8 cellular contexts compared by ENCODE assay signal in genomic region chr15:90320062-90320884, GRCh38. TPM values are rescaled to one million over a fixed set of nuclear protein-coding genes. Genes with fewer than 3 reads are reported as not detected.
A peak's percentile ranks its signal among the peaks of the same experiment; 100 is the strongest.
DNase-seq lines count a peak whose midpoint lies in the region; ATAC-seq and TF ChIP-seq lines count a peak whose summit lies in the region.

No MANE protein-coding gene starts in this region.

- in situ Hi-C loops in mammary epithelial cell (cut with MboI; ENCODE audit: low sequenced_read_pairs in 2 of 2), result loop anchor here (10.0 to 25.0 kb wide), 2 partner anchors 142 to 155 kb away; no protein-coding TSS in a partner anchor

- peak overlapping the region; percentile 90 for H2AFZ ChIP-seq in mammary epithelial cell (ENCODE audit: low read depth, low read length)

- no peak overlapping the region for H3K4me3 Mint-ChIP-seq in immature natural killer cell

- H3K4me2 ChIP-seq in mammary epithelial cell (ENCODE audit: insufficient read depth, low read depth, low read length), result peak overlapping the region; percentile 82

- 4% methylated on average over 11 of the region's 17 CpGs for WGBS in mammary epithelial cell (ENCODE audit: low coverage, missing lambda C conversion rate)

- no TSS peak for BruUV-seq in mammary epithelial cell (replicated peaks; lab: Mats Ljungman, UMichigan)

- H3K36me3 ChIP-seq in mammary epithelial cell (ENCODE audit: insufficient read depth, low read length), result no peaks in the 10 kb centered on the region

- H3K27me3 Mint-ChIP-seq in immature natural killer cell (ENCODE audit: low read depth in 3 of 3), result peaks cover 0 to 3% (median 0%) of the 10 kb centered on the region in 3 donors

- H3K4me1 ChIP-seq in mammary epithelial cell (ENCODE audit: insufficient read depth, low read length), result peaks cover 18% of the 10 kb centered on the region

- TF ChIP-seq CTCF in GM12874 (IDR thresholded peaks at IDR 0.05; ENCODE audit: insufficient read depth, low read depth, low read length), result peak; percentile 94
- peak; percentile 99 for TF ChIP-seq CTCF in VCaP (conservative IDR thresholded peaks at IDR 0.05)
- peak; percentile 99 to 100 for TF ChIP-seq CTCF in mammary epithelial cell (conservative IDR thresholded peaks at IDR 0.05 in 1 of 2, IDR thresholded peaks at IDR 0.05 in 1 of 2; ENCODE audit: extremely low read depth in 1 of 2, insufficient read depth in 1 of 2, low read depth in 1 of 2, low read length in 2 of 2)

- peak overlapping the region; percentile 52 for H3K27ac ChIP-seq in VCaP
- H3K27ac ChIP-seq in mammary epithelial cell (ENCODE audit: insufficient read depth, low read depth, low read length), result peak overlapping the region; percentile 49

- no peak overlapping the region for H3K27ac Mint-ChIP-seq in immature natural killer cell

- H3K79me2 ChIP-seq in mammary epithelial cell (ENCODE audit: insufficient read depth, low read length), result no peaks in the 10 kb centered on the region

- DNase-seq in NCI-H2227 (lab: John Stamatoyannopoulos, UW; ENCODE audit: unreplicated experiment) (peak; percentile 87), mammary epithelial cell (peak; percentile 88), immature natural killer cell (peak; percentile 63 to 75 (median 74)), smooth muscle cell of the brain vasculature (ENCODE audit: low read depth, low spot score) (peak; percentile 81)

- peak overlapping the region; percentile 60 for H3K9ac ChIP-seq in mammary epithelial cell (ENCODE audit: insufficient read depth, low read length)

- intact Hi-C loops in mammary epithelial cell (cut with micrococcal nuclease), result loop anchor here (1.0 to 5.0 kb wide), 10 partner anchors 33 to 566 kb away; partner anchors contain the start of genes IQGAP1 and ZNF774

- CTCF ChIA-PET in mammary epithelial cell (lab: Charles Lee; ENCODE audit: low non-redundant PET), result interaction anchor here (0.5 to 0.6 kb wide), 5 partner anchors 14 to 233 kb away, joined by 3 to 18 read pairs (median 5); no protein-coding TSS in a partner anchor

- no peaks in the 10 kb centered on the region for H3K36me3 Mint-ChIP-seq in immature natural killer cell

- H3K9me3 ChIP-seq in mammary epithelial cell (replicated peaks; ENCODE audit: insufficient read depth, low read length), result no peaks in the 10 kb centered on the region

- dilution Hi-C loops in mammary epithelial cell (cut with HindIII; ENCODE audit: low sequenced_read_pairs), result no loop called here

- H3K4me3 ChIP-seq in mammary epithelial cell (replicated peaks in 1 of 3; ENCODE audit: insufficient read depth in 1 of 3, low read depth in 2 of 3, low read length in 3 of 3), result peak overlapping the region; percentile 14 to 24 (median 15)

- no peaks in the 10 kb centered on the region for H4K20me1 ChIP-seq in mammary epithelial cell (ENCODE audit: insufficient read depth, low read length)

- no peaks in the 10 kb centered on the region for H3K9me3 Mint-ChIP-seq in immature natural killer cell

- H3K4me1 Mint-ChIP-seq in immature natural killer cell, result peaks cover 4 to 11% of the 10 kb centered on the region in 2 donors

- peak; percentile 85 for ATAC-seq in HG03108 (IDR thresholded peaks at IDR 0.05; ENCODE audit: unreplicated experiment)
- no peak for ATAC-seq in GM19324 (IDR thresholded peaks at IDR 0.05; ENCODE audit: low FRiP score, unreplicated experiment)

- no peaks in the 10 kb centered on the region for H3K27me3 ChIP-seq in mammary epithelial cell (ENCODE audit: insufficient read depth, low read length)

RNA-seq across cellular contexts. Expression of gene ZNF774, which starts 31.8 kb away (rescaled TPM):
- total RNA-seq in mammary epithelial cell, result 1 to 10 TPM; 5.7 to 6.0 TPM
- polyA plus RNA-seq in mammary epithelial cell (2.2 TPM), immature natural killer cell (under 1 TPM in 1 of 3 donors, not detected in 2; 0.16 TPM)
- 2.8 TPM for polyA minus RNA-seq in mammary epithelial cell

RNA-seq across cellular contexts. Expression of gene NGRN, which starts 54.8 kb away (rescaled TPM):
- 10 to 100 TPM; 55.3 to 77.2 TPM for total RNA-seq in mammary epithelial cell
- polyA plus RNA-seq in mammary epithelial cell, result 36.4 TPM
- 11.9 TPM for polyA minus RNA-seq in mammary epithelial cell
- polyA plus RNA-seq in immature natural killer cell, result 10 to 100 TPM; 20.2 to 32.1 (median 26.0) TPM
